In the genomic region with DNA sequence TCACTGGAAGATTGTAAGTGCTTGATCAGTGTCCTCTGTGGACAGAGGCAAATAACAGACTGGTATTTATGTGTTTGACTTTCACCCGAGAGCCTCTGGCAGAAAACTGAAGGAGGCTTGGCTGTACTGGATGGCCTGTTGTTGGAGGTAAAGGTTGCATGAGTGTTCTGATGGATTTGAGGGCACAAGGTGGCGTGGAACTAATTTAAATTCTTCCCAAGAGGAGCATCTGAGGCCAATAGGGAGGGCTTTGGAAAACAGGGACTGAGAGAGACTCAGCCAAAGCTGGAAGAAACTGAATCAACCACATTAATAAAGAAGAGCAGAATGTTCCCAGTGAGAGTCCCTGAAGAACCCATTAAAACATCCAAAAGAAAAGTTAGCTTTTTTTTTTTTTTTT, we compare ENCODE assay signal across 28 cellular contexts.
"Had no signal": no experiment of that assay in that cellular context is flagged by ENCODE, and none has a peak within 500 bp of the region (broad histone marks: within the 10 kb centered on the region; RNA-seq: fewer than 3 reads in every experiment).

No MANE protein-coding gene starts in this region.

- H3K9ac ChIP-seq: parathyroid adenoma, SK-N-SH had no signal

- DNase-seq: activated CD4-positive, alpha-beta memory T cell treated with anti-CD3 and anti-CD28 coated beads for 36 hours; activated CD4-positive, alpha-beta T cell treated with anti-CD3 and anti-CD28 coated beads, Interleukin-2, amount 10 ng/mL, durations not matched to agents 24 days and 14 days; activated CD4-positive, CD25-positive, alpha-beta regulatory T cell treated with anti-CD3 and anti-CD28 coated beads, Interleukin-2, amount 50 U/mL, for 72 hours; activated CD8-positive, alpha-beta memory T cell treated with anti-CD3 and anti-CD28 coated beads, Interleukin-2, amount 50 U/mL, for 4 hours; activated gamma-delta T cell; activated naive CD4-positive, alpha-beta T cell treated with anti-CD3 and anti-CD28 coated beads, Interleukin-2, amount 10 ng/mL, durations not matched to agents 7 days and 5 days; activated naive CD8-positive, alpha-beta T cell treated with anti-CD3 and anti-CD28 coated beads, Interleukin-2, amount 10 ng/mL, durations not matched to agents 7 days and 5 days; activated T-cell treated with anti-CD3 and anti-CD28 coated beads, Interleukin-2, amount 50 U/mL, for 24 hours; brain microvascular endothelial cell; caudate nucleus; foreskin melanocyte; islet precursor cell; left ventricle myocardium superior; naive thymus-derived CD4-positive, alpha-beta T cell; nucleus accumbens; right lobe of liver; SK-N-SH; small intestine; stimulated activated CD4-positive, alpha-beta T cell treated with anti-CD3 and anti-CD28 coated beads, Interleukin-4, amount 100 ng/mL, for 24 hours; SW 1271; T-helper 9 cell; WERI-Rb-1 had no signal

- H3K36me3 ChIP-seq: ascending aorta, brain microvascular endothelial cell, right lobe of liver, tibial nerve, WERI-Rb-1 had no signal

- H3K4me1 ChIP-seq: ascending aorta, parathyroid adenoma, right lobe of liver, tibial nerve had no signal

- ATAC-seq: esophagus mucosa; left ventricle myocardium superior; naive thymus-derived CD4-positive, alpha-beta T cell; right lobe of liver; stimulated activated effector memory CD8-positive, alpha-beta T cell treated with anti-CD3 and anti-CD28 coated beads, Interleukin-12 subunit alpha, Interleukin-12 subunit beta, amount 100 ng/mL, for 72 hours had no signal

- H3K4me3 ChIP-seq: ascending aorta, hepatocyte, right lobe of liver, tibial nerve had no signal

- H3K9me3 ChIP-seq: ascending aorta, right lobe of liver, SK-N-SH, tibial nerve had no signal

- H3K27me3 ChIP-seq: ascending aorta, brain microvascular endothelial cell, hepatocyte, right lobe of liver, tibial nerve had no signal

- H3K27ac ChIP-seq: ascending aorta, brain microvascular endothelial cell, hepatocyte, parathyroid adenoma, right lobe of liver, WERI-Rb-1 had no signal
